23 cellular contexts compared by ENCODE assay signal in genomic region chrX:7205037-7205577, GRCh38. TPM values are rescaled to one million over a fixed set of nuclear protein-coding genes. Genes with fewer than 3 reads are reported as not detected.
A peak's percentile ranks its signal among the peaks of the same experiment; 100 is the strongest.
DNase-seq lines count a peak whose midpoint lies in the region; ATAC-seq and TF ChIP-seq lines count a peak whose summit lies in the region.
"Had no signal": no experiment of that assay in that cellular context is flagged by ENCODE, and none has a peak within 500 bp of the region (broad histone marks: within the 10 kb centered on the region; RNA-seq: fewer than 3 reads in every experiment).

No MANE protein-coding gene starts in this region.

- H3K4me1 ChIP-seq in Karpas-422 (ENCODE audit: low read length), result peaks cover 55% of the 10 kb centered on the region
- H3K4me1 ChIP-seq: BLaER1, Caco-2 had no signal

- peaks cover 80% of the 10 kb centered on the region for H3K79me2 ChIP-seq in Karpas-422 (ENCODE audit: low read length)

- H3K4me3 Mint-ChIP-seq in memory B cell, result no peak overlapping the region
- H3K4me3 Mint-ChIP-seq in osteocyte (ENCODE audit: unreplicated experiment), result no peak overlapping the region
- H3K4me3 Mint-ChIP-seq: CD4-positive, alpha-beta T cell had no signal

- H3K9me3 ChIP-seq in Karpas-422 (ENCODE audit: low read length), result no peaks in the 10 kb centered on the region
- H3K9me3 ChIP-seq: BLaER1, Caco-2 had no signal

- no peak overlapping the region for H3K4me2 ChIP-seq in Karpas-422 (ENCODE audit: low read depth, low read length, poor library complexity, severe bottlenecking)
- H3K4me2 ChIP-seq: BLaER1, PC-9 had no signal

- H3K9ac ChIP-seq in Karpas-422 (ENCODE audit: low read length), result no peak overlapping the region
- H3K9ac ChIP-seq: BLaER1 had no signal

- H3K9me3 Mint-ChIP-seq in memory B cell (no peaks in the 10 kb centered on the region), osteocyte (ENCODE audit: unreplicated experiment) (no peaks in the 10 kb centered on the region)
- H3K9me3 Mint-ChIP-seq: CD4-positive, alpha-beta T cell had no signal

- no peaks in the 10 kb centered on the region for H4K20me1 ChIP-seq in Karpas-422 (ENCODE audit: insufficient read depth, low read depth, low read length)
- H4K20me1 ChIP-seq: BLaER1 had no signal

- peak overlapping the region; percentile 49 for H3K27ac ChIP-seq in Karpas-422 (ENCODE audit: low read length)
- H3K27ac ChIP-seq: BLaER1, PC-9 had no signal

- H3K36me3 Mint-ChIP-seq in memory B cell, result peaks cover 16% of the 10 kb centered on the region
- no peaks in the 10 kb centered on the region for H3K36me3 Mint-ChIP-seq in osteocyte (ENCODE audit: unreplicated experiment)

- H3K9me2 ChIP-seq in Karpas-422 (replicated peaks; ENCODE audit: insufficient read depth, low read length), result no peaks in the 10 kb centered on the region

- in situ Hi-C loops in KBM-7 (cut with MboI; ENCODE audit: low pct_unique_long_range_greater_than_20kb, low sequenced_read_pairs), result no loop called here

- no peak overlapping the region for H2AFZ ChIP-seq in Karpas-422 (ENCODE audit: low read length)
- H2AFZ ChIP-seq: PC-9 had no signal

- H3K27ac Mint-ChIP-seq in memory B cell (no peak overlapping the region), osteocyte (ENCODE audit: unreplicated experiment) (no peak overlapping the region)
- H3K27ac Mint-ChIP-seq: CD4-positive, alpha-beta T cell had no signal

- ATAC-seq in GM18502 (IDR thresholded peaks at IDR 0.05; ENCODE audit: poor library complexity, unreplicated experiment) (peak; percentile 62), GM19395 (IDR thresholded peaks at IDR 0.05; ENCODE audit: unreplicated experiment) (peak; percentile 56), memory B cell (ENCODE audit: low read depth) (peak; percentile 8), GM19455 (IDR thresholded peaks at IDR 0.05; ENCODE audit: unreplicated experiment) (no peak)

- DNase-seq in Karpas-422, result no peak
- DNase-seq in memory B cell (ENCODE audit: low spot score in 2 of 2), result no peak
- no peak for DNase-seq in activated CD4-positive, alpha-beta T cell treated with anti-CD3 and anti-CD28 coated beads for 4 hours
- DNase-seq in osteocyte (ENCODE audit: extremely low spot score, unreplicated experiment), result no peak
- DNase-seq in KBM-7, result no peak
- DNase-seq: Caco-2; CD4-positive, alpha-beta T cell; DMS 273 treated with DMSO at 0.1 percent for 48 hours; DMS79 treated with DMSO at 0.1 percent for 48 hours; MV-4-11; NCI-H1694; NCI-H2081; NCI-H2171; NCI-H345; NCI-H524; PC-9; RPMI8226; SHP77; T-helper 2 cell had no signal

- H3K4me3 ChIP-seq in Karpas-422 (ENCODE audit: low read length), result no peak overlapping the region
- H3K4me3 ChIP-seq: BLaER1, PC-9 had no signal

- H3K27me3 Mint-ChIP-seq in memory B cell (no peaks in the 10 kb centered on the region), osteocyte (ENCODE audit: unreplicated experiment) (no peaks in the 10 kb centered on the region)
- H3K27me3 Mint-ChIP-seq: CD4-positive, alpha-beta T cell had no signal

- no peaks in the 10 kb centered on the region for H3K27me3 ChIP-seq in Karpas-422 (ENCODE audit: low read length)
- H3K27me3 ChIP-seq: BLaER1 had no signal

- H3K4me1 Mint-ChIP-seq in memory B cell (peaks cover 19% of the 10 kb centered on the region), osteocyte (ENCODE audit: unreplicated experiment) (no peaks in the 10 kb centered on the region)

- H3K36me3 ChIP-seq in Karpas-422 (ENCODE audit: insufficient read depth, low read length), result 0 out of 2 replicates have a peak, but pooled peaks cover 10% of the 10 kb centered on the region
- H3K36me3 ChIP-seq: BLaER1 had no signal

- TF ChIP-seq CTCF in osteocyte (IDR thresholded peaks at IDR 0.05), result no peak

RNA-seq across cellular contexts. Expression of gene PUDP, which starts 57.2 kb away (rescaled TPM):
- total RNA-seq in Karpas-422 (2014; rRNA removed; shearing (Covaris generic); ENCODE audit: low replicate concordance), result 36.8 and 41.2 TPM in 2 replicates
- 18.4 and 21.9 TPM in 2 replicates for total RNA-seq in osteocyte

RNA-seq across cellular contexts. Expression of gene STS, which starts 57.6 kb away (rescaled TPM):
- total RNA-seq in Karpas-422 (2014; rRNA removed; shearing (Covaris generic); ENCODE audit: low replicate concordance), result 15.6 and 28.5 TPM in 2 replicates
- 13.3 and 13.5 TPM in 2 replicates for total RNA-seq in osteocyte
